ENCODE assay signal across 17 cellular contexts in genomic region chr20:36298795-36299339, GRCh38. TPM values are rescaled to one million over a fixed set of nuclear protein-coding genes. Genes with fewer than 3 reads are reported as not detected.
DNase-seq lines count a peak whose midpoint lies in the region; ATAC-seq and TF ChIP-seq lines count a peak whose summit lies in the region.
"Had no signal": no experiment of that assay in that cellular context is flagged by ENCODE, and none has a peak within 500 bp of the region (broad histone marks: within the 10 kb centered on the region; RNA-seq: fewer than 3 reads in every experiment).

No MANE protein-coding gene starts in this region.

- H4K5ac ChIP-seq in IMR-90 (ENCODE audit: low read depth, low read length) = no peak overlapping the region

- H3K18ac ChIP-seq in IMR-90 (ENCODE audit: low read depth, low read length) = no peak overlapping the region

- intact Hi-C loops in activated CD4-positive, alpha-beta memory T cell treated with anti-CD3 and anti-CD28 coated beads for 36 hours (cut with micrococcal nuclease) = no loop called here
- intact Hi-C loops in IMR-90 (cut with micrococcal nuclease) (no loop called here), upper lobe of right lung (cut with DNase I) (no loop called here), posterior cingulate gyrus (cut with DNase I) (no loop called here)
- intact Hi-C loops in CD4-positive, alpha-beta memory T cell (cut with micrococcal nuclease) = no loop called here

- no peak overlapping the region for H2AK5ac ChIP-seq in IMR-90 (ENCODE audit: low read depth, low read length)

- H3K9ac ChIP-seq in IMR-90 (ENCODE audit: low read depth, low read length) = no peak overlapping the region
- H3K9ac ChIP-seq: BLaER1 had no signal

- no peak overlapping the region for H3K4ac ChIP-seq in IMR-90 (ENCODE audit: low read depth, low read length)

- H2AFZ ChIP-seq in IMR-90 (replicated peaks; ENCODE audit: low read length, poor library complexity) = peak overlapping the region; percentile 21

- H3K9me3 ChIP-seq in IMR-90 (ENCODE audit: control insufficient read depth, insufficient read depth, low read length) = no peaks in the 10 kb centered on the region
- H3K9me3 ChIP-seq in upper lobe of right lung = no peaks in the 10 kb centered on the region
- no peaks in the 10 kb centered on the region for H3K9me3 ChIP-seq in CD4-positive, alpha-beta memory T cell (ENCODE audit: control insufficient read depth in 1 of 2, low read length in 2 of 2)
- H3K9me3 ChIP-seq: BLaER1 had no signal

- H4K20me1 ChIP-seq in IMR-90 (ENCODE audit: insufficient read depth, low read length) = no peaks in the 10 kb centered on the region
- H4K20me1 ChIP-seq: BLaER1 had no signal

- DNase-seq in activated CD4-positive, alpha-beta memory T cell treated with anti-CD3 and anti-CD28 coated beads, Interleukin-2, amount 10 ng/mL, durations not matched to agents 7 days and 5 days = peak; percentile 2
- DNase-seq in activated CD4-positive, alpha-beta memory T cell treated with anti-CD3 and anti-CD28 coated beads for 36 hours = no peak
- DNase-seq in IMR-90 (no peak), mesenteric fat pad (ENCODE audit: low spot score) (peak; percentile 69), upper lobe of right lung (peak; percentile 29), posterior cingulate gyrus (no peak)
- DNase-seq in CD4-positive, alpha-beta memory T cell = no peak
- DNase-seq: 8988T; CD8-positive, alpha-beta T cell; DMS 273 treated with DMSO at 0.1 percent for 48 hours; DMS53; DND-41; EL; H9 had no signal

- no peak overlapping the region for H4K91ac ChIP-seq in IMR-90 (ENCODE audit: insufficient read depth, low read depth, low read length)

- WGBS in IMR-90 (ENCODE audit: extremely low coverage in 2 of 2, insufficient read length in 1 of 2), 2 experiments = 75% methylated on average over 4 of the region's 11 CpGs; no CpG with 5 or more reads in 1 of the 2 experiments

- ATAC-seq in IMR-90 (ENCODE audit: low read depth) (no peak), upper lobe of right lung (no peak)
- ATAC-seq: CD8-positive, alpha-beta T cell; GM12878 had no signal

- TF ChIP-seq CTCF in IMR-90 (conservative IDR thresholded peaks at IDR 0.05; ENCODE audit: low read depth, low read length) (no peak), upper lobe of right lung (IDR thresholded peaks at IDR 0.05) (no peak)

- H3K4me3 ChIP-seq in IMR-90 (ENCODE audit: insufficient read depth, low read depth, low read length) (no peak overlapping the region), upper lobe of right lung (no peak overlapping the region)
- H3K4me3 ChIP-seq in CD4-positive, alpha-beta memory T cell (ENCODE audit: low read length in 2 of 2) = no peak overlapping the region
- H3K4me3 ChIP-seq: BLaER1, GM12878 had no signal

- H3K27me3 Mint-ChIP-seq in activated CD4-positive, alpha-beta memory T cell treated with anti-CD3 and anti-CD28 coated beads, Interleukin-2, amount 10 ng/mL, durations not matched to agents 7 days and 5 days = peaks cover 33% of the 10 kb centered on the region
- H3K27me3 Mint-ChIP-seq in activated CD4-positive, alpha-beta memory T cell treated with anti-CD3 and anti-CD28 coated beads for 36 hours = peaks cover 38% of the 10 kb centered on the region
- peaks cover 42 to 55% of the 10 kb centered on the region in 2 donors for H3K27me3 Mint-ChIP-seq in CD4-positive, alpha-beta memory T cell

- no peak overlapping the region for H3K56ac ChIP-seq in IMR-90 (ENCODE audit: extremely low read depth, insufficient read depth, low read length)

- no peak for TF ChIP-seq RAD21 in IMR-90 (IDR thresholded peaks at IDR 0.05; ENCODE audit: low read length)

- no peaks in the 10 kb centered on the region for H3K9me3 Mint-ChIP-seq in activated CD4-positive, alpha-beta memory T cell treated with anti-CD3 and anti-CD28 coated beads, Interleukin-2, amount 10 ng/mL, durations not matched to agents 7 days and 5 days
- H3K9me3 Mint-ChIP-seq in activated CD4-positive, alpha-beta memory T cell treated with anti-CD3 and anti-CD28 coated beads for 36 hours = no peaks in the 10 kb centered on the region
- no peaks in the 10 kb centered on the region for H3K9me3 Mint-ChIP-seq in CD4-positive, alpha-beta memory T cell
- H3K9me3 Mint-ChIP-seq: CD8-positive, alpha-beta T cell; H9 had no signal

- H3K36me3 Mint-ChIP-seq in activated CD4-positive, alpha-beta memory T cell treated with anti-CD3 and anti-CD28 coated beads, Interleukin-2, amount 10 ng/mL, durations not matched to agents 7 days and 5 days (ENCODE audit: low read depth) = no peaks in the 10 kb centered on the region
- H3K36me3 Mint-ChIP-seq in activated CD4-positive, alpha-beta memory T cell treated with anti-CD3 and anti-CD28 coated beads for 36 hours = no peaks in the 10 kb centered on the region
- no peaks in the 10 kb centered on the region for H3K36me3 Mint-ChIP-seq in CD4-positive, alpha-beta memory T cell
- H3K36me3 Mint-ChIP-seq: CD14-positive monocyte; CD8-positive, alpha-beta T cell had no signal

- CTCF ChIA-PET in activated CD4-positive, alpha-beta memory T cell treated with anti-CD3 and anti-CD28 coated beads, Interleukin-2, amount 10 ng/mL, durations not matched to agents 7 days and 5 days (lab: Charles Lee) = no interaction called here
- CTCF ChIA-PET in activated CD4-positive, alpha-beta memory T cell treated with anti-CD3 and anti-CD28 coated beads for 36 hours (lab: Charles Lee) = no interaction called here
- CTCF ChIA-PET in IMR-90 (lab: Yijun Ruan, JAX) = no interaction called here
- CTCF ChIA-PET in CD4-positive, alpha-beta memory T cell (lab: Charles Lee; ENCODE audit: partially characterized antibody) = no interaction called here

- no peaks in the 10 kb centered on the region for H3K79me1 ChIP-seq in IMR-90 (ENCODE audit: low read depth in 1 of 2, low read length in 2 of 2)

- H3K27me3 ChIP-seq in IMR-90 (ENCODE audit: control insufficient read depth, insufficient read depth, low read length) = peaks cover 51% of the 10 kb centered on the region
- H3K27me3 ChIP-seq in upper lobe of right lung = peaks cover 51% of the 10 kb centered on the region
- peaks cover 5% of the 10 kb centered on the region for H3K27me3 ChIP-seq in CD4-positive, alpha-beta memory T cell (ENCODE audit: insufficient read depth, low read length)

- no peaks in the 10 kb centered on the region for H3K4me1 ChIP-seq in IMR-90 (ENCODE audit: control insufficient read depth, insufficient read depth, low read length)
- no peaks in the 10 kb centered on the region for H3K4me1 ChIP-seq in upper lobe of right lung
- H3K4me1 ChIP-seq in CD4-positive, alpha-beta memory T cell (ENCODE audit: insufficient read depth, low read length) = no peaks in the 10 kb centered on the region
- H3K4me1 ChIP-seq: BLaER1 had no signal

- H2BK120ac ChIP-seq in IMR-90 (ENCODE audit: low read depth, low read length) = no peak overlapping the region

- no peak overlapping the region for H2BK20ac ChIP-seq in IMR-90 (ENCODE audit: low read depth, low read length)

- no peak overlapping the region for H3K23ac ChIP-seq in IMR-90 (ENCODE audit: low read depth, low read length)

- in situ Hi-C loops in IMR-90 (cut with MboI; ENCODE audit: low sequenced_read_pairs) = no loop called here

- H3K9me1 ChIP-seq in IMR-90 (ENCODE audit: insufficient read depth, low read length) = no peaks in the 10 kb centered on the region

- POLR2A ChIA-PET in activated CD4-positive, alpha-beta memory T cell treated with anti-CD3 and anti-CD28 coated beads, Interleukin-2, amount 10 ng/mL, durations not matched to agents 7 days and 5 days (lab: Charles Lee) = no interaction called here
- POLR2A ChIA-PET in activated CD4-positive, alpha-beta memory T cell treated with anti-CD3 and anti-CD28 coated beads for 36 hours (lab: Charles Lee) = no interaction called here
- POLR2A ChIA-PET in IMR-90 (lab: Charles Lee; ENCODE audit: unreplicated experiment) = no interaction called here
- POLR2A ChIA-PET in CD4-positive, alpha-beta memory T cell (lab: Charles Lee; ENCODE audit: partially characterized antibody) = no interaction called here

- H2BK15ac ChIP-seq in IMR-90 (ENCODE audit: low read depth, low read length) = no peak overlapping the region

- no peak overlapping the region for H3K27ac Mint-ChIP-seq in activated CD4-positive, alpha-beta memory T cell treated with anti-CD3 and anti-CD28 coated beads, Interleukin-2, amount 10 ng/mL, durations not matched to agents 7 days and 5 days
- H3K27ac Mint-ChIP-seq in activated CD4-positive, alpha-beta memory T cell treated with anti-CD3 and anti-CD28 coated beads for 36 hours = no peak overlapping the region
- no peak overlapping the region for H3K27ac Mint-ChIP-seq in CD4-positive, alpha-beta memory T cell
- H3K27ac Mint-ChIP-seq: CD14-positive monocyte; CD8-positive, alpha-beta T cell; H9 had no signal

- H2BK5ac ChIP-seq in IMR-90 (ENCODE audit: low read depth, low read length, poor library complexity, severe bottlenecking) = no peak overlapping the region

- dilution Hi-C loops in IMR-90 (cut with HindIII; ENCODE audit: low sequenced_read_pairs, unreplicated experiment) = no loop called here

- H3K27ac ChIP-seq in IMR-90 (ENCODE audit: insufficient read depth, low read length) = no peak overlapping the region
- no peak overlapping the region for H3K27ac ChIP-seq in upper lobe of right lung
- H3K27ac ChIP-seq in CD4-positive, alpha-beta memory T cell (ENCODE audit: low read depth, low read length) = no peak overlapping the region
- H3K27ac ChIP-seq: BLaER1 had no signal

- H3K4me1 Mint-ChIP-seq in activated CD4-positive, alpha-beta memory T cell treated with anti-CD3 and anti-CD28 coated beads, Interleukin-2, amount 10 ng/mL, durations not matched to agents 7 days and 5 days = no peaks in the 10 kb centered on the region
- no peaks in the 10 kb centered on the region for H3K4me1 Mint-ChIP-seq in activated CD4-positive, alpha-beta memory T cell treated with anti-CD3 and anti-CD28 coated beads for 36 hours (ENCODE audit: low read depth)
- no peaks in the 10 kb centered on the region for H3K4me1 Mint-ChIP-seq in CD4-positive, alpha-beta memory T cell

- no peaks in the 10 kb centered on the region for H3K36me3 ChIP-seq in IMR-90 (ENCODE audit: control insufficient read depth, insufficient read depth, low read length)
- H3K36me3 ChIP-seq in upper lobe of right lung = no peaks in the 10 kb centered on the region
- no peaks in the 10 kb centered on the region for H3K36me3 ChIP-seq in CD4-positive, alpha-beta memory T cell (ENCODE audit: insufficient read depth, low read length)
- H3K36me3 ChIP-seq: BLaER1 had no signal

- no peak overlapping the region for H4K8ac ChIP-seq in IMR-90 (ENCODE audit: low read depth in 2 of 2, low read length in 2 of 2)

- H3K4me2 ChIP-seq in IMR-90 (ENCODE audit: low read depth, low read length) = no peak overlapping the region
- H3K4me2 ChIP-seq: BLaER1 had no signal

- H3K14ac ChIP-seq in IMR-90 (replicated peaks; ENCODE audit: low read depth, low read length) = no peak overlapping the region

- no peak overlapping the region for H3K4me3 Mint-ChIP-seq in activated CD4-positive, alpha-beta memory T cell treated with anti-CD3 and anti-CD28 coated beads, Interleukin-2, amount 10 ng/mL, durations not matched to agents 7 days and 5 days
- H3K4me3 Mint-ChIP-seq in activated CD4-positive, alpha-beta memory T cell treated with anti-CD3 and anti-CD28 coated beads for 36 hours = no peak overlapping the region
- H3K4me3 Mint-ChIP-seq in CD4-positive, alpha-beta memory T cell = no peak overlapping the region
- H3K4me3 Mint-ChIP-seq: CD8-positive, alpha-beta T cell; H9 had no signal

- no TSS peak for BruUV-seq in IMR-90 (replicated peaks; lab: Mats Ljungman, UMichigan)

- H2AK9ac ChIP-seq in IMR-90 (replicated peaks; ENCODE audit: low read depth, low read length, poor library complexity) = no peak overlapping the region

- no peak for TF ChIP-seq POLR2A in IMR-90 (IDR thresholded peaks at IDR 0.05; ENCODE audit: low read depth, low read length)

RNA-seq across cellular contexts. Expression of gene DLGAP4, which starts 7.3 kb away (rescaled TPM):
- total RNA-seq in activated CD4-positive, alpha-beta memory T cell treated with anti-CD3 and anti-CD28 coated beads, Interleukin-2, amount 10 ng/mL, durations not matched to agents 7 days and 5 days = 10 to 100 TPM; 40.2 to 44.2 TPM
- total RNA-seq in activated CD4-positive, alpha-beta memory T cell treated with anti-CD3 and anti-CD28 coated beads for 36 hours = 10 to 100 TPM; 18.5 to 18.8 TPM
- 27.8 and 32.3 TPM in 2 replicates for total RNA-seq in IMR-90 (2012; rRNA removed)
- polyA plus RNA-seq in IMR-90 (2012; rRNA removed) = 73.2 and 76.7 TPM in 2 replicates
- polyA plus RNA-seq in IMR-90 (2012; cell fraction: cytosol; rRNA removed) = 46.0 and 62.2 TPM in 2 replicates
- 93.5 and 119 TPM in 2 replicates for polyA plus RNA-seq in IMR-90 (2012; cell fraction: nucleus; rRNA removed; ENCODE audit: low replicate concordance)
- total RNA-seq in mesenteric fat pad = 83.1 TPM
- 61.2 TPM for total RNA-seq in upper lobe of right lung
- total RNA-seq in CD4-positive, alpha-beta memory T cell = 10 to 100 TPM; 38.1 to 50.2 TPM
- 10 to 100 TPM; 13.3 to 23.9 TPM for polyA plus RNA-seq in CD4-positive, alpha-beta memory T cell

Comparison
In these comparisons a context has a peak if more than half of its experiments do, and no peak if none do; other contexts are left out.
1. DNase-seq: peak in activated CD4-positive, alpha-beta memory T cell treated with anti-CD3 and anti-CD28 coated beads, Interleukin-2, amount 10 ng/mL, durations not matched to agents 7 days and 5 days (single experiment), mesenteric fat pad (single experiment) and upper lobe of right lung (single experiment); none in activated CD4-positive, alpha-beta memory T cell treated with anti-CD3 and anti-CD28 coated beads for 36 hours (single experiment), IMR-90 (single experiment), posterior cingulate gyrus (0 of 10) and CD4-positive, alpha-beta memory T cell (0 of 5).